Comparison of ENCODE assay signal across 8 cellular contexts in genomic region chr3:42701371-42702065, GRCh38. TPM values are rescaled to one million over a fixed set of nuclear protein-coding genes. Genes with fewer than 3 reads are reported as not detected.
DNase-seq lines count a peak whose midpoint lies in the region; TF ChIP-seq lines count a peak whose summit lies in the region.

No MANE protein-coding gene starts in this region.

- intact Hi-C loops in thyroid gland (cut with DNase I): no loop called here

- H3K9ac ChIP-seq in neuronal stem cell (ENCODE audit: low read depth, low read length, poor library complexity): no peak overlapping the region

- H3K9me3 ChIP-seq in neuronal stem cell (replicated peaks in 1 of 2; ENCODE audit: control insufficient read depth in 2 of 2, insufficient read depth in 1 of 2, low read depth in 1 of 2, low read length in 2 of 2): no peaks in the 10 kb centered on the region
- no peaks in the 10 kb centered on the region for H3K9me3 ChIP-seq in thyroid gland

- peaks cover 0 to 46% (median 0%) of the 10 kb centered on the region in 3 experiments for H3K27me3 ChIP-seq in neuronal stem cell (ENCODE audit: control insufficient read depth in 3 of 3, insufficient read depth in 3 of 3, low read depth in 1 of 3, low read length in 3 of 3)
- no peaks in the 10 kb centered on the region for H3K27me3 ChIP-seq in thyroid gland

- no peak overlapping the region for H3K27ac ChIP-seq in neuronal stem cell (replicated peaks; ENCODE audit: low read length)
- peak overlapping the region in 2 of 3 donors; percentile 17 to 60 for H3K27ac ChIP-seq in thyroid gland

- no CpG with 5 or more reads among the region's 15 CpGs for WGBS in neuronal stem cell (ENCODE audit: extremely low coverage in 2 of 2, insufficient read length in 2 of 2, insufficient replicate concordance in 1 of 2), 2 donors
- 38 to 40% methylated on average over 12 to 13 of the region's 15 CpGs for WGBS in thyroid gland, 2 donors

- no peak overlapping the region for H3K23ac ChIP-seq in neuronal stem cell (ENCODE audit: low read depth, low read length, poor library complexity)

- H3K79me1 ChIP-seq in neuronal stem cell (ENCODE audit: low read depth, low read length): peaks cover 1% of the 10 kb centered on the region

- peaks cover 0 to 4% of the 10 kb centered on the region in 2 donors for H3K4me1 ChIP-seq in neuronal stem cell (ENCODE audit: control insufficient read depth in 2 of 2, insufficient read depth in 1 of 2, low read depth in 1 of 2, low read length in 2 of 2)
- peaks cover 14 to 27% of the 10 kb centered on the region in 2 donors for H3K4me1 ChIP-seq in thyroid gland

- H2BK15ac ChIP-seq in neuronal stem cell (ENCODE audit: low read length): no peak overlapping the region

- no peak overlapping the region for H3K14ac ChIP-seq in neuronal stem cell (ENCODE audit: low read length)

- no peak overlapping the region for H3K4me2 ChIP-seq in neuronal stem cell (ENCODE audit: insufficient read depth, low read length, poor library complexity, severe bottlenecking)

- DNase-seq in GM12865 (ENCODE audit: low read depth): peak; percentile 51
- peak; percentile 18 for DNase-seq in NOMO-1 treated with dmso at 0.1 percent for 144 hours (lab: John Stamatoyannopoulos, UW; ENCODE audit: unreplicated experiment)
- DNase-seq in activated T-cell treated with anti-CD3 and anti-CD28 coated beads for 24 hours (ENCODE audit: low read depth): peak; percentile 20
- DNase-seq in fibroblast of pulmonary artery (ENCODE audit: low read depth): peak; percentile 26
- DNase-seq in neuronal stem cell (ENCODE audit: low spot score): peak; percentile 77
- peak; percentile 90 to 91 for DNase-seq in thyroid gland
- DNase-seq in NCI-H2081 (lab: John Stamatoyannopoulos, UW): no peak
- DNase-seq in NCI-H2171 treated with DMSO at 0.1 percent for 48 hours (lab: John Stamatoyannopoulos, UW): no peak

- H2BK120ac ChIP-seq in neuronal stem cell (ENCODE audit: low read depth, low read length): no peak overlapping the region

- H3K36me3 ChIP-seq in neuronal stem cell (replicated peaks in 1 of 2; ENCODE audit: control insufficient read depth in 2 of 2, insufficient read depth in 2 of 2, low read length in 2 of 2) (no peaks in the 10 kb centered on the region), thyroid gland (no peaks in the 10 kb centered on the region)

- no peak overlapping the region for H4K8ac ChIP-seq in neuronal stem cell (ENCODE audit: low read depth, low read length)

- no peak overlapping the region for H3K4me3 ChIP-seq in GM12865 (ENCODE audit: low read depth, low read length)
- H3K4me3 ChIP-seq in fibroblast of pulmonary artery (replicated peaks; ENCODE audit: low read depth, low read length): no peak overlapping the region
- no peak overlapping the region for H3K4me3 ChIP-seq in neuronal stem cell (ENCODE audit: low read length in 2 of 2)
- H3K4me3 ChIP-seq in thyroid gland (replicated peaks in 1 of 3): no peak overlapping the region

- no peak overlapping the region for H2AK5ac ChIP-seq in neuronal stem cell (ENCODE audit: low read depth, low read length)

- H2BK12ac ChIP-seq in neuronal stem cell (ENCODE audit: low read length): no peak overlapping the region

- peak overlapping the region; percentile 69 for H3K18ac ChIP-seq in neuronal stem cell (ENCODE audit: low read length)

- H3K4ac ChIP-seq in neuronal stem cell (ENCODE audit: low read length): no peak overlapping the region

- H4K91ac ChIP-seq in neuronal stem cell (ENCODE audit: low read depth, low read length, poor library complexity): no peak overlapping the region

- no peak overlapping the region for H2AFZ ChIP-seq in neuronal stem cell (ENCODE audit: low read length)

- no peak overlapping the region for H2BK5ac ChIP-seq in neuronal stem cell (ENCODE audit: low read length)

- no peak for TF ChIP-seq POLR2A in thyroid gland (IDR thresholded peaks at IDR 0.05)

- TF ChIP-seq CTCF in GM12865 (IDR thresholded peaks at IDR 0.05; ENCODE audit: insufficient read depth, low read depth, low read length, missing control alignments) (no peak), fibroblast of pulmonary artery (IDR thresholded peaks at IDR 0.05; ENCODE audit: low read length, missing control alignments) (no peak), thyroid gland (IDR thresholded peaks at IDR 0.05) (no peak)

RNA-seq across cellular contexts. Expression of gene HHATL, which starts 1.1 kb away (rescaled TPM):
- polyA plus RNA-seq in neuronal stem cell (2013, experiment 1 of 2): not detected
- not detected for polyA plus RNA-seq in neuronal stem cell (2013, experiment 2 of 2)
- total RNA-seq in thyroid gland: 10 to 100 TPM; 15.7 to 64.1 (median 32.4) TPM

RNA-seq across cellular contexts. Expression of gene KLHL40, which starts 16.2 kb away (rescaled TPM):
- not detected for polyA plus RNA-seq in neuronal stem cell (2013, experiment 1 of 2)
- not detected for polyA plus RNA-seq in neuronal stem cell (2013, experiment 2 of 2)
- total RNA-seq in thyroid gland: not detected

RNA-seq across cellular contexts. Expression of gene ZBTB47, which starts 48.0 kb away (rescaled TPM):
- 2.7 TPM for polyA plus RNA-seq in neuronal stem cell (2013, experiment 1 of 2)
- 2.8 TPM for polyA plus RNA-seq in neuronal stem cell (2013, experiment 2 of 2)
- total RNA-seq in thyroid gland: 10 to 100 TPM; 33.3 to 44.4 (median 42.0) TPM

Comparison
In these comparisons a context has a peak if more than half of its experiments do, and no peak if none do; other contexts are left out.
1. DNase-seq: peak in GM12865 (single experiment), NOMO-1 treated with dmso at 0.1 percent for 144 hours (single experiment), activated T-cell treated with anti-CD3 and anti-CD28 coated beads for 24 hours (single experiment), fibroblast of pulmonary artery (single experiment), neuronal stem cell (single experiment) and thyroid gland (2 of 2); none in NCI-H2081 (0 of 2) and NCI-H2171 treated with DMSO at 0.1 percent for 48 hours (single experiment).